7 cellular contexts compared by ENCODE assay signal in the genomic region with DNA sequence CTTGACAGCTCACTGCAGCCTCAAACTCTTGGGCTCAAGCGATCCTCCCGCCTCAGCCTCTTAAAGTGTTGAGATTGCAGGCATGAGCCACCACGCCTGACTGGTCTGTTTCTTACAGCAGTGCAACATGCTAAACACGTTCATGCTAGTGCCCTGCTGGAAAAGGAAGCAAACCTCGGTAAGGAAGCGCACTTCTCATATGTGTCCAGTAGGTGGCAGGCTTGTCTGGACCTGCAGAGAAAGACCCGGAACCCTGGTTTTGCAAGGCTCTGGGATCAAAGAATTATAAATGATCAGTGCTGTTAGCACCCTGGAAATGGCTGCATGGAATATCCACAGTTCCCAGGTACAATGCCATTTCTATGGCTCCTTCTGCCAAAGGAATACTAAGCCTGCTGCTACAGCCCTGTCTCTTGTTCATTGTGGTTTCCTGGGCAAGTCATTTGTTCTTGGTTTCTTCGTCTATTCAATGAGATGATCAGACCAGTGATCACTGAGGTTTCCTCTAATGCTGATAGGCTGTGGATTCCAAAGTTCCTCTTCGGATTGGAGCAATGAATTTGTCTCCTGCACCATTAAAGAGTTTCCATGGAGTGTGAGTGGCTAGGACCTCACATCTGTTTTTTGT. TPM values are rescaled to one million over a fixed set of nuclear protein-coding genes. Genes with fewer than 3 reads are reported as not detected.
DNase-seq lines count a peak whose midpoint lies in the region; ATAC-seq and TF ChIP-seq lines count a peak whose summit lies in the region.

No MANE protein-coding gene starts in this region.

- intact Hi-C loops in esophagus muscularis mucosa (cut with DNase I) (loop anchor here (10.0 kb wide), 1 partner anchor 590 kb away; no protein-coding TSS in a partner anchor), natural killer cell (cut with micrococcal nuclease) (loop anchor here (2.0 to 5.0 kb wide), 2 partner anchors 16 to 587 kb away; a partner anchor contains a TSS)

- H3K27me3 Mint-ChIP-seq in natural killer cell (ENCODE audit: low read depth in 2 of 2) (peaks cover 0 to 5% of the 10 kb centered on the region in 2 donors), type B pancreatic cell (peaks cover 8% of the 10 kb centered on the region)

- H3K27ac Mint-ChIP-seq in natural killer cell: peak overlapping the region; percentile 27 to 48
- peak overlapping the region; percentile 42 for H3K27ac Mint-ChIP-seq in type B pancreatic cell

- peaks cover 26 to 30% of the 10 kb centered on the region in 2 donors for H3K4me1 Mint-ChIP-seq in natural killer cell
- H3K4me1 Mint-ChIP-seq in type B pancreatic cell (ENCODE audit: unreplicated experiment): peaks cover 6% of the 10 kb centered on the region

- no peaks in the 10 kb centered on the region for H3K9me3 ChIP-seq in esophagus muscularis mucosa

- H3K27ac ChIP-seq in esophagus muscularis mucosa (replicated peaks in 1 of 4): no peak overlapping the region

- H3K36me3 Mint-ChIP-seq in natural killer cell (no peaks in the 10 kb centered on the region), type B pancreatic cell (peaks cover 4% of the 10 kb centered on the region)

- H3K9me3 Mint-ChIP-seq in natural killer cell (no peaks in the 10 kb centered on the region), type B pancreatic cell (peaks cover 4% of the 10 kb centered on the region)

- peak; percentile 75 for DNase-seq in GM12864 (ENCODE audit: low read depth)
- DNase-seq in Jurkat, Clone E6-1 (ENCODE audit: low read depth, low spot score): peak; percentile 86
- peak; percentile 88 for DNase-seq in OCI-M1 (lab: John Stamatoyannopoulos, UW)
- DNase-seq in activated T-cell treated with anti-CD3 and anti-CD28 coated beads for 4 hours: peak; percentile 54
- no peak for DNase-seq in esophagus muscularis mucosa (ENCODE audit: extremely low spot score)
- peak; percentile 53 for DNase-seq in natural killer cell
- no peak for DNase-seq in type B pancreatic cell (ENCODE audit: extremely low spot score, unreplicated experiment)

- no peaks in the 10 kb centered on the region for H3K36me3 ChIP-seq in esophagus muscularis mucosa

- TF ChIP-seq CTCF in GM12864 (IDR thresholded peaks at IDR 0.05; ENCODE audit: low read depth, low read length, missing control alignments): peak; percentile 96
- TF ChIP-seq CTCF in esophagus muscularis mucosa (IDR thresholded peaks at IDR 0.05): peak in 2 of 3 experiments; percentile 82 to 84
- peak; percentile 90 for TF ChIP-seq CTCF in natural killer cell (IDR thresholded peaks at IDR 0.05)
- TF ChIP-seq CTCF in type B pancreatic cell (conservative IDR thresholded peaks at IDR 0.05): peak; percentile 97

- 9% methylated on average over 9 of the region's 9 CpGs for WGBS in esophagus muscularis mucosa

- peak overlapping the region; percentile 64 for H3K4me3 Mint-ChIP-seq in natural killer cell
- H3K4me3 Mint-ChIP-seq in type B pancreatic cell: no peak overlapping the region

- H3K4me3 ChIP-seq in GM12864 (ENCODE audit: low read depth, low read length) (no peak overlapping the region), esophagus muscularis mucosa (no peak overlapping the region)
- H3K4me3 ChIP-seq in Jurkat, Clone E6-1 (ENCODE audit: low read length): peak overlapping the region; percentile 38

- no peak for TF ChIP-seq EP300 in esophagus muscularis mucosa (IDR thresholded peaks at IDR 0.05)

- H3K4me1 ChIP-seq in esophagus muscularis mucosa: peaks cover 0 to 22% (median 17%) of the 10 kb centered on the region in 4 donors

- no peaks in the 10 kb centered on the region for H3K27me3 ChIP-seq in esophagus muscularis mucosa

- no peak for TF ChIP-seq POLR2A in esophagus muscularis mucosa (IDR thresholded peaks at IDR 0.05; ENCODE audit: low read depth)

- ATAC-seq in natural killer cell: peak; percentile 92 to 98 (median 95)

RNA-seq across cellular contexts. Expression of a gene that starts 15.9 kb away (rescaled TPM):
- not detected for polyA plus RNA-seq in Jurkat, Clone E6-1 (2012; ENCODE audit: insufficient read depth, insufficient read length)
- not detected for total RNA-seq in esophagus muscularis mucosa
- total RNA-seq in natural killer cell: not detected
- total RNA-seq in type B pancreatic cell (ENCODE audit: low replicate concordance): not detected in 2 replicates

RNA-seq across cellular contexts. Expression of a gene that starts 24.6 kb away (rescaled TPM):
- polyA plus RNA-seq in Jurkat, Clone E6-1 (2012; ENCODE audit: insufficient read depth, insufficient read length): 147 TPM
- total RNA-seq in esophagus muscularis mucosa: 1 to 10 TPM in 2 of 4 donors, under 1 TPM in 2; 0.17 to 1.2 (median 0.96) TPM
- total RNA-seq in natural killer cell: 1 to 10 TPM in 1 of 3 donors, under 1 TPM in 2; 0.59 to 1.3 (median 0.93) TPM
- 17.4 and 56.5 TPM in 2 replicates for total RNA-seq in type B pancreatic cell (ENCODE audit: low replicate concordance)

RNA-seq across cellular contexts. Expression of a gene that starts 40.5 kb away (rescaled TPM):
- 3.0 TPM for polyA plus RNA-seq in Jurkat, Clone E6-1 (2012; ENCODE audit: insufficient read depth, insufficient read length)
- under 1 TPM; 0.26 to 0.75 (median 0.54) TPM for total RNA-seq in esophagus muscularis mucosa
- total RNA-seq in natural killer cell: 10 to 100 TPM in 1 of 3 donors, 1 to 10 TPM in 2; 1.5 to 25.5 (median 5.0) TPM
- total RNA-seq in type B pancreatic cell (ENCODE audit: low replicate concordance): 5.5 and 11.6 TPM in 2 replicates

RNA-seq across cellular contexts. Expression of a gene that starts 40.8 kb away (rescaled TPM):
- polyA plus RNA-seq in Jurkat, Clone E6-1 (2012; ENCODE audit: insufficient read depth, insufficient read length): 11.5 TPM
- 1 to 10 TPM; 4.5 to 7.0 (median 5.7) TPM for total RNA-seq in esophagus muscularis mucosa
- total RNA-seq in natural killer cell: 1 to 10 TPM; 2.2 to 3.8 (median 3.3) TPM
- total RNA-seq in type B pancreatic cell (ENCODE audit: low replicate concordance): 6.6 and 9.1 TPM in 2 replicates

Comparison
In these comparisons a context has a peak if more than half of its experiments do, and no peak if none do; other contexts are left out.
1. DNase-seq: peak in GM12864 (single experiment), Jurkat, Clone E6-1 (single experiment), OCI-M1 (single experiment), activated T-cell treated with anti-CD3 and anti-CD28 coated beads for 4 hours (single experiment) and natural killer cell (single experiment); none in esophagus muscularis mucosa (single experiment) and type B pancreatic cell (single experiment).
2. Peak in every context shown above with its lines, with median percentiles within 50 percentile points of each other: CTCF ChIP-seq.